20 cellular contexts compared by ENCODE assay signal in genomic region chr10:50336140-50336539, GRCh38.
DNase-seq lines count a peak whose midpoint lies in the region; ATAC-seq and TF ChIP-seq lines count a peak whose summit lies in the region.
"Had no signal": no experiment of that assay in that cellular context is flagged by ENCODE, and none has a peak within 500 bp of the region (broad histone marks: within the 10 kb centered on the region; RNA-seq: fewer than 3 reads in every experiment).

No MANE protein-coding gene starts in this region.

- H3K36me3 Mint-ChIP-seq in activated CD8-positive, alpha-beta memory T cell treated with anti-CD3 and anti-CD28 coated beads, Interleukin-2, amount 10 ng/mL, durations not matched to agents 7 days and 5 days, result peaks cover 55% of the 10 kb centered on the region
- peaks cover 10% of the 10 kb centered on the region for H3K36me3 Mint-ChIP-seq in activated CD8-positive, alpha-beta T cell treated with anti-CD3 and anti-CD28 coated beads for 36 hours (ENCODE audit: low read depth)
- H3K36me3 Mint-ChIP-seq in stimulated activated memory B cell treated with anti-CD40 and anti-IgM and Interleukin-4, amounts not matched to agents 10 μg/mL and 1 μg/mL and 100 μg/mL, for 72 hours, result peaks cover 49% of the 10 kb centered on the region

- no peaks in the 10 kb centered on the region for H3K27me3 ChIP-seq in esophagus squamous epithelium
- H3K27me3 ChIP-seq: ascending aorta, colonic mucosa, SJSA1 had no signal

- no peak for DNase-seq in activated CD8-positive, alpha-beta memory T cell treated with anti-CD3 and anti-CD28 coated beads, Interleukin-2, amount 10 ng/mL, durations not matched to agents 7 days and 5 days
- DNase-seq in activated CD8-positive, alpha-beta memory T cell treated with anti-CD3 and anti-CD28 coated beads, Interleukin-2, amount 50 U/mL, for 48 hours, result no peak
- DNase-seq in activated CD8-positive, alpha-beta T cell treated with anti-CD3 and anti-CD28 coated beads for 36 hours, result no peak
- DNase-seq in Ammon's horn (ENCODE audit: low spot score), result no peak
- no peak for DNase-seq in EL
- DNase-seq in esophagus squamous epithelium (lab: John Stamatoyannopoulos, UW), result no peak
- DNase-seq: activated CD4-positive, alpha-beta memory T cell treated with anti-CD3 and anti-CD28 coated beads for 36 hours; colonic mucosa; DND-41; H9; lower lobe of right lung; NCI-H1930; NCI-H510A; posterior cingulate gyrus had no signal

- TF ChIP-seq POLR2A in esophagus squamous epithelium (IDR thresholded peaks at IDR 0.05), result no peak

- peak; percentile 83 for ATAC-seq in activated CD8-positive, alpha-beta memory T cell treated with anti-CD3 and anti-CD28 coated beads, Interleukin-2, amount 10 ng/mL, durations not matched to agents 7 days and 5 days
- ATAC-seq in GM21576 (IDR thresholded peaks at IDR 0.05; ENCODE audit: unreplicated experiment), result peak; percentile 48
- peak; percentile 39 for ATAC-seq in activated CD8-positive, alpha-beta T cell treated with anti-CD3 and anti-CD28 coated beads for 36 hours
- no peak for ATAC-seq in stimulated activated memory B cell treated with anti-CD40 and anti-IgM and Interleukin-4, amounts not matched to agents 10 μg/mL and 1 μg/mL and 100 μg/mL, for 72 hours
- ATAC-seq: A549, lower lobe of right lung had no signal

- no peaks in the 10 kb centered on the region for H3K4me1 ChIP-seq in esophagus squamous epithelium
- H3K4me1 ChIP-seq: ascending aorta, colonic mucosa had no signal

- H3K9me3 ChIP-seq in esophagus squamous epithelium, result no peaks in the 10 kb centered on the region
- H3K9me3 ChIP-seq: A549, ascending aorta, colonic mucosa, lower lobe of right lung, SJSA1 had no signal

- peak overlapping the region; percentile 36 for H3K4me3 Mint-ChIP-seq in activated CD8-positive, alpha-beta memory T cell treated with anti-CD3 and anti-CD28 coated beads, Interleukin-2, amount 10 ng/mL, durations not matched to agents 7 days and 5 days
- peak overlapping the region; percentile 5 for H3K4me3 Mint-ChIP-seq in activated CD8-positive, alpha-beta T cell treated with anti-CD3 and anti-CD28 coated beads for 36 hours
- no peak overlapping the region for H3K4me3 Mint-ChIP-seq in stimulated activated memory B cell treated with anti-CD40 and anti-IgM and Interleukin-4, amounts not matched to agents 10 μg/mL and 1 μg/mL and 100 μg/mL, for 72 hours
- H3K4me3 Mint-ChIP-seq: activated CD4-positive, alpha-beta memory T cell treated with anti-CD3 and anti-CD28 coated beads for 36 hours; H9; type B pancreatic cell had no signal

- intact Hi-C loops in activated CD8-positive, alpha-beta T cell treated with anti-CD3 and anti-CD28 coated beads for 36 hours (cut with micrococcal nuclease), result no loop called here
- intact Hi-C loops in esophagus squamous epithelium (cut with DNase I), result no loop called here

- H3K36me3 ChIP-seq in esophagus squamous epithelium, result peaks cover 0 to 28% (median 0%) of the 10 kb centered on the region in 3 donors
- H3K36me3 ChIP-seq: ascending aorta, colonic mucosa, lower lobe of right lung had no signal

- H3K9me3 Mint-ChIP-seq in activated CD8-positive, alpha-beta memory T cell treated with anti-CD3 and anti-CD28 coated beads, Interleukin-2, amount 10 ng/mL, durations not matched to agents 7 days and 5 days (ENCODE audit: low read depth), result no peaks in the 10 kb centered on the region
- no peaks in the 10 kb centered on the region for H3K9me3 Mint-ChIP-seq in activated CD8-positive, alpha-beta T cell treated with anti-CD3 and anti-CD28 coated beads for 36 hours
- no peaks in the 10 kb centered on the region for H3K9me3 Mint-ChIP-seq in stimulated activated memory B cell treated with anti-CD40 and anti-IgM and Interleukin-4, amounts not matched to agents 10 μg/mL and 1 μg/mL and 100 μg/mL, for 72 hours
- H3K9me3 Mint-ChIP-seq: activated CD4-positive, alpha-beta memory T cell treated with anti-CD3 and anti-CD28 coated beads for 36 hours; H9; type B pancreatic cell had no signal

- H3K27ac Mint-ChIP-seq in activated CD8-positive, alpha-beta memory T cell treated with anti-CD3 and anti-CD28 coated beads, Interleukin-2, amount 10 ng/mL, durations not matched to agents 7 days and 5 days, result peak overlapping the region; percentile 52
- peak overlapping the region; percentile 50 for H3K27ac Mint-ChIP-seq in activated CD8-positive, alpha-beta T cell treated with anti-CD3 and anti-CD28 coated beads for 36 hours
- H3K27ac Mint-ChIP-seq in stimulated activated memory B cell treated with anti-CD40 and anti-IgM and Interleukin-4, amounts not matched to agents 10 μg/mL and 1 μg/mL and 100 μg/mL, for 72 hours, result peak overlapping the region; percentile 4
- H3K27ac Mint-ChIP-seq: activated CD4-positive, alpha-beta memory T cell treated with anti-CD3 and anti-CD28 coated beads for 36 hours; H9; type B pancreatic cell had no signal

- TF ChIP-seq CTCF in activated CD8-positive, alpha-beta T cell treated with anti-CD3 and anti-CD28 coated beads for 36 hours (IDR thresholded peaks at IDR 0.05), result no peak
- no peak for TF ChIP-seq CTCF in esophagus squamous epithelium (IDR thresholded peaks at IDR 0.05)

- H3K27ac ChIP-seq in esophagus squamous epithelium, result no peak overlapping the region
- H3K27ac ChIP-seq: A549, ascending aorta, colonic mucosa, lower lobe of right lung, SJSA1 had no signal

- H3K4me1 Mint-ChIP-seq in activated CD8-positive, alpha-beta memory T cell treated with anti-CD3 and anti-CD28 coated beads, Interleukin-2, amount 10 ng/mL, durations not matched to agents 7 days and 5 days, result peaks cover 44% of the 10 kb centered on the region
- peaks cover 23% of the 10 kb centered on the region for H3K4me1 Mint-ChIP-seq in activated CD8-positive, alpha-beta T cell treated with anti-CD3 and anti-CD28 coated beads for 36 hours (ENCODE audit: low read depth)
- peaks cover 36% of the 10 kb centered on the region for H3K4me1 Mint-ChIP-seq in stimulated activated memory B cell treated with anti-CD40 and anti-IgM and Interleukin-4, amounts not matched to agents 10 μg/mL and 1 μg/mL and 100 μg/mL, for 72 hours

- POLR2A ChIA-PET in activated CD8-positive, alpha-beta T cell treated with anti-CD3 and anti-CD28 coated beads for 36 hours (lab: Charles Lee), result interaction anchor here (0.6 kb wide), 1 partner anchor 82 kb away, joined by 3 read pairs; no protein-coding TSS in a partner anchor

- no peaks in the 10 kb centered on the region for H3K27me3 Mint-ChIP-seq in activated CD8-positive, alpha-beta memory T cell treated with anti-CD3 and anti-CD28 coated beads, Interleukin-2, amount 10 ng/mL, durations not matched to agents 7 days and 5 days
- H3K27me3 Mint-ChIP-seq in activated CD8-positive, alpha-beta T cell treated with anti-CD3 and anti-CD28 coated beads for 36 hours, result no peaks in the 10 kb centered on the region
- no peaks in the 10 kb centered on the region for H3K27me3 Mint-ChIP-seq in stimulated activated memory B cell treated with anti-CD40 and anti-IgM and Interleukin-4, amounts not matched to agents 10 μg/mL and 1 μg/mL and 100 μg/mL, for 72 hours
- H3K27me3 Mint-ChIP-seq: activated CD4-positive, alpha-beta memory T cell treated with anti-CD3 and anti-CD28 coated beads for 36 hours; type B pancreatic cell had no signal

- H3K4me3 ChIP-seq in esophagus squamous epithelium, result no peak overlapping the region
- H3K4me3 ChIP-seq: A549, ascending aorta, colonic mucosa, lower lobe of right lung, SJSA1 had no signal

- WGBS in esophagus squamous epithelium, 2 donors, result 54 to 70% methylated on average over 4 of the region's 4 CpGs

- CTCF ChIA-PET in activated CD8-positive, alpha-beta memory T cell treated with anti-CD3 and anti-CD28 coated beads, Interleukin-2, amount 10 ng/mL, durations not matched to agents 7 days and 5 days (lab: Charles Lee), result interaction anchor here (1.0 kb wide), 1 partner anchor 13 kb away, joined by 3 read pairs; no protein-coding TSS in a partner anchor
- CTCF ChIA-PET in activated CD8-positive, alpha-beta T cell treated with anti-CD3 and anti-CD28 coated beads for 36 hours (lab: Charles Lee), result interaction anchor here (1.4 kb wide), 1 partner anchor 10 kb away, joined by 7 read pairs; no protein-coding TSS in a partner anchor
